Comparison of ENCODE assay signal across 1 cellular context in genomic region chr4:174284181-174284886, GRCh38.
TF ChIP-seq lines count a peak whose summit lies in the region.

No MANE protein-coding gene starts in this region.

TF ChIP-seq in GM12878, 131 proteins besides CTCF, POLR2A, EP300 and RAD21:
- TF ChIP-seq MLLT1 (IDR thresholded peaks at IDR 0.05) (peak; percentile 53), STAT3 (IDR thresholded peaks at IDR 0.05; ENCODE audit: low read depth, low read length) (no peak), CHD1 (IDR thresholded peaks at IDR 0.05; ENCODE audit: low read depth, low read length) (no peak), MYB (IDR thresholded peaks at IDR 0.05; ENCODE audit: borderline replicate concordance, low read depth, low read length) (0 out of 2 replicates have a peak, but pooled peaks have one; percentile 5)
